Comparison of ENCODE assay signal across 1 cellular context in genomic region chr3:4981688-4982494, GRCh38.
TF ChIP-seq lines count a peak whose summit lies in the region.

No MANE protein-coding gene starts in this region.

TF ChIP-seq in HEK293, 187 proteins besides CTCF, POLR2A, EP300 and RAD21 (continued from another document):
- no peak for TF ChIP-seq ZNF350 (tag by site-specific recombination; IDR thresholded peaks at IDR 0.05)
- peak; percentile 86 for TF ChIP-seq PRDM1 (tag by site-specific recombination; IDR thresholded peaks at IDR 0.05)
- peak; percentile 85 for TF ChIP-seq IKZF3 (tag by site-specific recombination; IDR thresholded peaks at IDR 0.05)
- 0 out of 2 replicates have a peak, but pooled peaks have one; percentile 43 for TF ChIP-seq ZNF76 (tag by site-specific recombination; IDR thresholded peaks at IDR 0.05; ENCODE audit: borderline replicate concordance, low read depth)
- no peak for TF ChIP-seq ZNF112 (tag by site-specific recombination; IDR thresholded peaks at IDR 0.05)
- no peak for TF ChIP-seq ATF2 (tag by site-specific recombination; IDR thresholded peaks at IDR 0.05; ENCODE audit: low read depth)
- TF ChIP-seq PRDM6 (tag by site-specific recombination; IDR thresholded peaks at IDR 0.05) = 0 out of 2 replicates have a peak, but pooled peaks have one; percentile 16
- TF ChIP-seq ZNF169 (tag by site-specific recombination; IDR thresholded peaks at IDR 0.05) = no peak
- no peak for TF ChIP-seq ZNF843 (tag by site-specific recombination; IDR thresholded peaks at IDR 0.05)
- no peak for TF ChIP-seq ZNF214 (tag by site-specific recombination; IDR thresholded peaks at IDR 0.05; ENCODE audit: borderline replicate concordance)
- TF ChIP-seq ZNF610 (tag by site-specific recombination; IDR thresholded peaks at IDR 0.05; ENCODE audit: borderline replicate concordance) = no peak
- no peak for TF ChIP-seq ZNF354C (tag by site-specific recombination; IDR thresholded peaks at IDR 0.05; ENCODE audit: borderline replicate concordance, low read depth)
- no peak for TF ChIP-seq SALL2 (tag by site-specific recombination; IDR thresholded peaks at IDR 0.05; ENCODE audit: borderline replicate concordance)
- TF ChIP-seq ZNF544 (tag by site-specific recombination; IDR thresholded peaks at IDR 0.05) = no peak
- TF ChIP-seq ZNF488 (tag by site-specific recombination; IDR thresholded peaks at IDR 0.05) = no peak
- peak; percentile 74 for TF ChIP-seq ZNF18 (tag by site-specific recombination; IDR thresholded peaks at IDR 0.05)
- no peak for TF ChIP-seq ZNF585B (tag by site-specific recombination; IDR thresholded peaks at IDR 0.05)
- no peak for TF ChIP-seq KLF9 (tag by site-specific recombination; IDR thresholded peaks at IDR 0.05; ENCODE audit: low read depth)
- TF ChIP-seq ZNF692 (tag by site-specific recombination; IDR thresholded peaks at IDR 0.05) = 0 out of 2 replicates have a peak, but pooled peaks have one; percentile 40
- no peak for TF ChIP-seq SCRT1 (tag by site-specific recombination; IDR thresholded peaks at IDR 0.05; ENCODE audit: borderline replicate concordance)
- TF ChIP-seq ZEB2 (tag by site-specific recombination; IDR thresholded peaks at IDR 0.05) = peak; percentile 46; the same call in 1 of the 2 replicates
- no peak for TF ChIP-seq ZNF654 (tag by site-specific recombination; IDR thresholded peaks at IDR 0.05; ENCODE audit: low read depth)
- TF ChIP-seq ZNF302 (tag by site-specific recombination; IDR thresholded peaks at IDR 0.05; ENCODE audit: low read depth) = no peak
- 0 out of 2 replicates have a peak, but pooled peaks have one; percentile 30 for TF ChIP-seq PATZ1 (tag by site-specific recombination; IDR thresholded peaks at IDR 0.05)
- no peak for TF ChIP-seq ZBTB1 (tag by site-specific recombination; IDR thresholded peaks at IDR 0.05)
- TF ChIP-seq ZNF19 (tag by site-specific recombination; IDR thresholded peaks at IDR 0.05; ENCODE audit: low read depth) = no peak
- no peak for TF ChIP-seq ZNF621 (tag by site-specific recombination; IDR thresholded peaks at IDR 0.05)
- TF ChIP-seq SP3 (tag by site-specific recombination; IDR thresholded peaks at IDR 0.05) = no peak
- no peak for TF ChIP-seq ZSCAN18 (tag by site-specific recombination; IDR thresholded peaks at IDR 0.05)
- TF ChIP-seq ZNF639 (tag by site-specific recombination; IDR thresholded peaks at IDR 0.05) = no peak
- TF ChIP-seq ZBTB11 (tag by site-specific recombination; conservative IDR thresholded peaks at IDR 0.05; ENCODE audit: low read depth) = no peak
- no peak for TF ChIP-seq WT1 (tag by site-specific recombination; IDR thresholded peaks at IDR 0.05)
- no peak for TF ChIP-seq HIC1 (tag by site-specific recombination; IDR thresholded peaks at IDR 0.05)
